Comparison of ENCODE assay signal across 16 cellular contexts in the genomic region with DNA sequence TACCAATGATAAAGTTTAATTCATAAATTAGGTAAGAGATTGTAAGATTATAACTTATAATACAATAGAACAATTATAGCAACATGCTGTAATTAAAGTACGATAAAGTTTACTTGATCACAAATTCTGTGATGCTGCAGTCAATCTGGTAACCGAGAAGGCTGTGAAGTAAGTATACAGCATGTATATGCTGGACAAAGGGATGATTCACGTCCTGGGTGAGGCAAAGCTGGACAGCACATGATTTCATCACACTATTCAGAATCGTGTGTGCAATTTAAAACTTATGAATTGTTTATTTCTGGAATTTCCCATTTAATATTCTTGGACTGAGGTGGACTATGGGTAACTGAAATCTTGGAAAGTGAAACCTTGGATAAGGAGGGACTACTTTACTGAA.
"Had no signal": no experiment of that assay in that cellular context is flagged by ENCODE, and none has a peak within 500 bp of the region (broad histone marks: within the 10 kb centered on the region; RNA-seq: fewer than 3 reads in every experiment).

No MANE protein-coding gene starts in this region.

- H3K4me3 ChIP-seq: lower lobe of right lung, testis had no signal

- H3K36me3 ChIP-seq: brain microvascular endothelial cell, lower lobe of right lung had no signal

- H3K27ac ChIP-seq: brain microvascular endothelial cell, lower lobe of right lung, parathyroid adenoma, testis had no signal

- H3K27me3 ChIP-seq: brain microvascular endothelial cell, testis had no signal

- H3K4me3 Mint-ChIP-seq: activated CD8-positive, alpha-beta T cell treated with anti-CD3 and anti-CD28 coated beads, Interleukin-2, amount 10 ng/mL, durations not matched to agents 7 days and 5 days; immature natural killer cell; naive B cell; stimulated activated naive CD8-positive, alpha-beta T cell treated with anti-CD3 and anti-CD28 coated beads, Interleukin-15, amount 100 ng/mL, for 72 hours; T-helper 1 cell treated with Interleukin-12 subunit alpha and Interleukin-12 subunit beta and Interleukin-4 antibody, amounts not matched to agents 30 μg/mL and 1 μg/mL, for 36 hours had no signal

- H3K4me1 Mint-ChIP-seq: immature natural killer cell; naive B cell; stimulated activated naive CD8-positive, alpha-beta T cell treated with anti-CD3 and anti-CD28 coated beads, Interleukin-15, amount 100 ng/mL, for 72 hours had no signal

- DNase-seq: activated CD4-positive, alpha-beta T cell treated with anti-CD3 and anti-CD28 coated beads for 48 hours; activated CD8-positive, alpha-beta T cell treated with anti-CD3 and anti-CD28 coated beads, Interleukin-2, amount 10 ng/mL, durations not matched to agents 7 days and 5 days; activated naive CD4-positive, alpha-beta T cell treated with Interleukin-2 at 50 U/mL for 16 hours; brain microvascular endothelial cell; glutamatergic neuron; immature natural killer cell; left cardiac atrium; lower lobe of right lung; naive B cell; stimulated activated CD4-positive, alpha-beta T cell treated with anti-CD3 and anti-CD28 coated beads, Interleukin-15, amount 100 ng/mL, for 24 hours; stimulated activated CD4-positive, alpha-beta T cell treated with anti-CD3 and anti-CD28 coated beads, Interleukin-4, amount 100 ng/mL, for 24 hours; stimulated activated naive CD8-positive, alpha-beta T cell treated with anti-CD3 and anti-CD28 coated beads, Interleukin-15, amount 100 ng/mL, for 72 hours; testis had no signal

- ATAC-seq: activated CD8-positive, alpha-beta T cell treated with anti-CD3 and anti-CD28 coated beads, Interleukin-2, amount 10 ng/mL, durations not matched to agents 7 days and 5 days; esophagus mucosa; lower lobe of right lung; stimulated activated naive CD8-positive, alpha-beta T cell treated with anti-CD3 and anti-CD28 coated beads, Interleukin-15, amount 100 ng/mL, for 72 hours had no signal

- H3K27me3 Mint-ChIP-seq: naive B cell; stimulated activated naive CD8-positive, alpha-beta T cell treated with anti-CD3 and anti-CD28 coated beads, Interleukin-15, amount 100 ng/mL, for 72 hours had no signal

- H3K27ac Mint-ChIP-seq: activated CD8-positive, alpha-beta T cell treated with anti-CD3 and anti-CD28 coated beads, Interleukin-2, amount 10 ng/mL, durations not matched to agents 7 days and 5 days; immature natural killer cell; naive B cell; stimulated activated naive CD8-positive, alpha-beta T cell treated with anti-CD3 and anti-CD28 coated beads, Interleukin-15, amount 100 ng/mL, for 72 hours; T-helper 1 cell treated with Interleukin-12 subunit alpha and Interleukin-12 subunit beta and Interleukin-4 antibody, amounts not matched to agents 30 μg/mL and 1 μg/mL, for 36 hours had no signal

- H3K9me3 ChIP-seq: lower lobe of right lung, testis had no signal

- H3K4me1 ChIP-seq: lower lobe of right lung, parathyroid adenoma, testis had no signal

- H3K36me3 Mint-ChIP-seq: immature natural killer cell, naive B cell had no signal

- H3K9me3 Mint-ChIP-seq: stimulated activated naive CD8-positive, alpha-beta T cell treated with anti-CD3 and anti-CD28 coated beads, Interleukin-15, amount 100 ng/mL, for 72 hours; T-helper 1 cell treated with Interleukin-12 subunit alpha and Interleukin-12 subunit beta and Interleukin-4 antibody, amounts not matched to agents 30 μg/mL and 1 μg/mL, for 36 hours had no signal
